In genomic region chr7:44565097-44565794, GRCh38 we compare ENCODE assay signal across 8 cellular contexts. TPM values are rescaled to one million over a fixed set of nuclear protein-coding genes. Genes with fewer than 3 reads are reported as not detected.
A peak's percentile ranks its signal among the peaks of the same experiment; 100 is the strongest.
DNase-seq lines count a peak whose midpoint lies in the region; TF ChIP-seq lines count a peak whose summit lies in the region.

No MANE protein-coding gene starts in this region.

- no peak overlapping the region for H2BK15ac ChIP-seq in neuronal stem cell (ENCODE audit: low read length)

- in situ Hi-C loops in GM13977 (cut with MboI; ENCODE audit: low pct_unique_long_range_greater_than_20kb, low sequenced_read_pairs, unreplicated experiment) (no loop called here), transverse colon (cut with MboI; ENCODE audit: low pct_ligation_motif_present in 1 of 4, low pct_unique_long_range_greater_than_20kb in 1 of 4, low sequenced_read_pairs in 3 of 4) (loop anchor here in 1 of 4 donors (25.0 kb wide), 1 partner anchor 328 kb away; no protein-coding TSS in a partner anchor)

- H2BK12ac ChIP-seq in neuronal stem cell (ENCODE audit: low read length): no peak overlapping the region

- no peak for TF ChIP-seq EP300 in transverse colon (IDR thresholded peaks at IDR 0.05; ENCODE audit: low read depth)

- H3K4me2 ChIP-seq in neuronal stem cell (ENCODE audit: insufficient read depth, low read length, poor library complexity, severe bottlenecking): no peak overlapping the region

- H3K18ac ChIP-seq in neuronal stem cell (ENCODE audit: low read length): no peak overlapping the region

- peaks cover 8% of the 10 kb centered on the region for H3K4me1 Mint-ChIP-seq in activated T-helper 2 cell treated with anti-CD3 and anti-CD28 coated beads, Interferon-gamma antibody, Interleukin-2, Interleukin-4, amounts not matched to agents 10 μg/mL and 5 μg/mL and 100 μg/mL, durations not matched to agents 14 hours and 24 hours and 36 hours (ENCODE audit: low read depth)

- H4K8ac ChIP-seq in neuronal stem cell (ENCODE audit: low read depth, low read length): no peak overlapping the region

- no peaks in the 10 kb centered on the region for H3K27me3 ChIP-seq in neuronal stem cell (ENCODE audit: control insufficient read depth in 3 of 3, insufficient read depth in 3 of 3, low read depth in 1 of 3, low read length in 3 of 3)
- no peaks in the 10 kb centered on the region for H3K27me3 ChIP-seq in transverse colon

- peak; percentile 57 for DNase-seq in A172 (ENCODE audit: low spot score)
- DNase-seq in GM13977 (ENCODE audit: low spot score): peak; percentile 68
- peak; percentile 54 for DNase-seq in HPDE6-E6E7 (ENCODE audit: extremely low spot score)
- peak; percentile 69 for DNase-seq in RPMI8226
- peak; percentile 42 for DNase-seq in activated T-helper 2 cell treated with anti-CD3 and anti-CD28 coated beads, Interferon-gamma antibody, Interleukin-2, Interleukin-4, amounts not matched to agents 10 μg/mL and 5 μg/mL and 100 μg/mL, durations not matched to agents 14 hours and 24 hours and 36 hours (ENCODE audit: low spot score)
- peak; percentile 59 for DNase-seq in fibroblast of the aortic adventitia (ENCODE audit: low read depth)
- peak; percentile 37 for DNase-seq in neuronal stem cell (ENCODE audit: low spot score)
- peak; percentile 75 for DNase-seq in transverse colon

- H3K4ac ChIP-seq in neuronal stem cell (ENCODE audit: low read length): no peak overlapping the region

- no peak overlapping the region for H2AK5ac ChIP-seq in neuronal stem cell (ENCODE audit: low read depth, low read length)

- H3K36me3 ChIP-seq in neuronal stem cell (replicated peaks in 1 of 2; ENCODE audit: control insufficient read depth in 2 of 2, insufficient read depth in 2 of 2, low read length in 2 of 2) (peaks cover 53 to 69% of the 10 kb centered on the region in 2 donors), transverse colon (peaks cover 0 to 32% (median 15%) of the 10 kb centered on the region in 4 donors)

- H3K9me3 Mint-ChIP-seq in activated T-helper 2 cell treated with anti-CD3 and anti-CD28 coated beads, Interferon-gamma antibody, Interleukin-2, Interleukin-4, amounts not matched to agents 10 μg/mL and 5 μg/mL and 100 μg/mL, durations not matched to agents 14 hours and 24 hours and 36 hours: no peaks in the 10 kb centered on the region

- intact Hi-C loops in activated T-helper 2 cell treated with anti-CD3 and anti-CD28 coated beads, Interferon-gamma antibody, Interleukin-2, Interleukin-4, amounts not matched to agents 10 μg/mL and 5 μg/mL and 100 μg/mL, durations not matched to agents 14 hours and 24 hours and 36 hours (cut with micrococcal nuclease): loop anchor here (1.0 kb wide), 1 partner anchor 324 kb away; no protein-coding TSS in a partner anchor
- intact Hi-C loops in transverse colon (cut with DNase I; ENCODE audit: low total_unique reads): loop anchor here (10.0 kb wide), 1 partner anchor 330 kb away; no protein-coding TSS in a partner anchor

- TF ChIP-seq CTCF in GM13977 (IDR thresholded peaks at IDR 0.05; ENCODE audit: extremely low read depth, insufficient read depth, missing control alignments) (peak; percentile 94), fibroblast of the aortic adventitia (IDR thresholded peaks at IDR 0.05; ENCODE audit: insufficient read depth, low read length) (peak; percentile 100), transverse colon (IDR thresholded peaks at IDR 0.05) (peak; percentile 94 to 99 (median 99))

- H3K36me3 Mint-ChIP-seq in activated T-helper 2 cell treated with anti-CD3 and anti-CD28 coated beads, Interferon-gamma antibody, Interleukin-2, Interleukin-4, amounts not matched to agents 10 μg/mL and 5 μg/mL and 100 μg/mL, durations not matched to agents 14 hours and 24 hours and 36 hours (ENCODE audit: low read depth): peaks cover 62% of the 10 kb centered on the region

- H3K14ac ChIP-seq in neuronal stem cell (ENCODE audit: low read length): no peak overlapping the region

- TF ChIP-seq POLR2A in transverse colon (IDR thresholded peaks at IDR 0.05): no peak

- no peak overlapping the region for H2BK5ac ChIP-seq in neuronal stem cell (ENCODE audit: low read length)

- no peak overlapping the region for H3K9ac ChIP-seq in neuronal stem cell (ENCODE audit: low read depth, low read length, poor library complexity)

- H3K23ac ChIP-seq in neuronal stem cell (ENCODE audit: low read depth, low read length, poor library complexity): no peak overlapping the region

- H3K9me3 ChIP-seq in neuronal stem cell (replicated peaks in 1 of 2; ENCODE audit: control insufficient read depth in 2 of 2, insufficient read depth in 1 of 2, low read depth in 1 of 2, low read length in 2 of 2): peaks cover 0 to 5% of the 10 kb centered on the region in 2 donors
- H3K9me3 ChIP-seq in transverse colon: no peaks in the 10 kb centered on the region

- H4K91ac ChIP-seq in neuronal stem cell (ENCODE audit: low read depth, low read length, poor library complexity): no peak overlapping the region

- peak overlapping the region; percentile 35 for H3K27ac Mint-ChIP-seq in activated T-helper 2 cell treated with anti-CD3 and anti-CD28 coated beads, Interferon-gamma antibody, Interleukin-2, Interleukin-4, amounts not matched to agents 10 μg/mL and 5 μg/mL and 100 μg/mL, durations not matched to agents 14 hours and 24 hours and 36 hours

- H3K4me3 Mint-ChIP-seq in activated T-helper 2 cell treated with anti-CD3 and anti-CD28 coated beads, Interferon-gamma antibody, Interleukin-2, Interleukin-4, amounts not matched to agents 10 μg/mL and 5 μg/mL and 100 μg/mL, durations not matched to agents 14 hours and 24 hours and 36 hours (ENCODE audit: low read depth): no peak overlapping the region

- H3K4me3 ChIP-seq in fibroblast of the aortic adventitia (ENCODE audit: low read depth, low read length) (no peak overlapping the region), neuronal stem cell (ENCODE audit: low read length in 2 of 2) (peak overlapping the region in 1 of 2 donors; percentile 43), transverse colon (no peak overlapping the region)

- H3K4me1 ChIP-seq in neuronal stem cell (ENCODE audit: control insufficient read depth in 2 of 2, insufficient read depth in 1 of 2, low read depth in 1 of 2, low read length in 2 of 2): peaks cover 0 to 1% of the 10 kb centered on the region in 2 donors
- peaks cover 0 to 9% (median 3%) of the 10 kb centered on the region in 4 donors for H3K4me1 ChIP-seq in transverse colon

- H3K79me1 ChIP-seq in neuronal stem cell (ENCODE audit: low read depth, low read length): peaks cover 2% of the 10 kb centered on the region

- H3K27ac ChIP-seq in neuronal stem cell (replicated peaks; ENCODE audit: low read length) (no peak overlapping the region), transverse colon (no peak overlapping the region)

- no peaks in the 10 kb centered on the region for H3K27me3 Mint-ChIP-seq in activated T-helper 2 cell treated with anti-CD3 and anti-CD28 coated beads, Interferon-gamma antibody, Interleukin-2, Interleukin-4, amounts not matched to agents 10 μg/mL and 5 μg/mL and 100 μg/mL, durations not matched to agents 14 hours and 24 hours and 36 hours (ENCODE audit: low read depth)

- WGBS in neuronal stem cell (ENCODE audit: extremely low coverage in 2 of 2, insufficient read length in 2 of 2, insufficient replicate concordance in 1 of 2), 2 donors: no CpG with 5 or more reads among the region's 13 CpGs
- WGBS in transverse colon (ENCODE audit: low coverage in 1 of 2), 2 donors: 66 to 100% methylated on average over 1 to 13 of the region's 13 CpGs

- H2BK120ac ChIP-seq in neuronal stem cell (ENCODE audit: low read depth, low read length): no peak overlapping the region

- no peak overlapping the region for H2AFZ ChIP-seq in neuronal stem cell (ENCODE audit: low read length)

RNA-seq across cellular contexts. Expression of gene DDX56, which starts 8.5 kb away (rescaled TPM):
- 174 and 175 TPM in 2 replicates for total RNA-seq in A172 (2014; rRNA removed; shearing (Covaris generic))
- 131 and 135 TPM in 2 replicates for total RNA-seq in activated T-helper 2 cell treated with anti-CD3 and anti-CD28 coated beads, Interferon-gamma antibody, Interleukin-2, Interleukin-4, amounts not matched to agents 10 μg/mL and 5 μg/mL and 100 μg/mL, durations not matched to agents 14 hours and 24 hours and 36 hours
- 14.6 and 48.4 TPM in 2 replicates for total RNA-seq in fibroblast of the aortic adventitia (ENCODE audit: low replicate concordance)
- 43.0 TPM for polyA plus RNA-seq in neuronal stem cell (2013, experiment 1 of 2)
- polyA plus RNA-seq in neuronal stem cell (2013, experiment 2 of 2): 42.3 TPM
- 100 to 1,000 TPM in 1 of 4 donors, 10 to 100 TPM in 3; 41.1 to 202 (median 42.3) TPM for total RNA-seq in transverse colon

RNA-seq across cellular contexts. Expression of gene TMED4, which starts 16.8 kb away (rescaled TPM):
- 141 and 265 TPM in 2 replicates for total RNA-seq in A172 (2014; rRNA removed; shearing (Covaris generic))
- total RNA-seq in activated T-helper 2 cell treated with anti-CD3 and anti-CD28 coated beads, Interferon-gamma antibody, Interleukin-2, Interleukin-4, amounts not matched to agents 10 μg/mL and 5 μg/mL and 100 μg/mL, durations not matched to agents 14 hours and 24 hours and 36 hours: 70.3 and 75.1 TPM in 2 replicates
- total RNA-seq in fibroblast of the aortic adventitia (ENCODE audit: low replicate concordance): 48.3 and 78.5 TPM in 2 replicates
- 59.8 TPM for polyA plus RNA-seq in neuronal stem cell (2013, experiment 1 of 2)
- polyA plus RNA-seq in neuronal stem cell (2013, experiment 2 of 2): 59.6 TPM
- 100 to 1,000 TPM; 226 to 303 (median 254) TPM for total RNA-seq in transverse colon

RNA-seq across cellular contexts. Expression of gene NPC1L1, which starts 24.1 kb away (rescaled TPM):
- total RNA-seq in A172 (2014; rRNA removed; shearing (Covaris generic)): not detected in 2 replicates
- total RNA-seq in activated T-helper 2 cell treated with anti-CD3 and anti-CD28 coated beads, Interferon-gamma antibody, Interleukin-2, Interleukin-4, amounts not matched to agents 10 μg/mL and 5 μg/mL and 100 μg/mL, durations not matched to agents 14 hours and 24 hours and 36 hours: not detected in 2 replicates
- under 0.01 TPM in 1 of 2 replicates, not detected in the other for total RNA-seq in fibroblast of the aortic adventitia (ENCODE audit: low replicate concordance)
- polyA plus RNA-seq in neuronal stem cell (2013, experiment 1 of 2): 0.14 TPM
- 0.15 TPM for polyA plus RNA-seq in neuronal stem cell (2013, experiment 2 of 2)
- under 1 TPM in 1 of 4 donors, not detected in 3; 0.48 TPM for total RNA-seq in transverse colon

RNA-seq across cellular contexts. Expression of gene OGDH, which starts 41.2 kb away (rescaled TPM):
- 84.1 and 84.9 TPM in 2 replicates for total RNA-seq in A172 (2014; rRNA removed; shearing (Covaris generic))
- 105 and 109 TPM in 2 replicates for total RNA-seq in activated T-helper 2 cell treated with anti-CD3 and anti-CD28 coated beads, Interferon-gamma antibody, Interleukin-2, Interleukin-4, amounts not matched to agents 10 μg/mL and 5 μg/mL and 100 μg/mL, durations not matched to agents 14 hours and 24 hours and 36 hours
- total RNA-seq in fibroblast of the aortic adventitia (ENCODE audit: low replicate concordance) (26.2 and 85.6 TPM in 2 replicates), transverse colon (100 to 1,000 TPM in 3 of 4 donors, 10 to 100 TPM in 1; 74.0 to 160 (median 143) TPM)
- 31.6 TPM for polyA plus RNA-seq in neuronal stem cell (2013, experiment 1 of 2)
- 31.1 TPM for polyA plus RNA-seq in neuronal stem cell (2013, experiment 2 of 2)
